ENCODE assay signal across 13 cellular contexts in genomic region chr10:23035569-23035968, GRCh38. TPM values are rescaled to one million over a fixed set of nuclear protein-coding genes. Genes with fewer than 3 reads are reported as not detected.
A peak's percentile ranks its signal among the peaks of the same experiment; 100 is the strongest.
DNase-seq lines count a peak whose midpoint lies in the region; ATAC-seq and TF ChIP-seq lines count a peak whose summit lies in the region.
"Had no signal": no experiment of that assay in that cellular context is flagged by ENCODE, and none has a peak within 500 bp of the region (broad histone marks: within the 10 kb centered on the region; RNA-seq: fewer than 3 reads in every experiment).

No MANE protein-coding gene starts in this region.

- no peak overlapping the region for H3K27ac Mint-ChIP-seq in HFFc6
- H3K27ac Mint-ChIP-seq: activated B cell treated with CpG ODN at 0.5 μM for 24 hours had no signal

- ATAC-seq in HG03521 (IDR thresholded peaks at IDR 0.05; ENCODE audit: unreplicated experiment) (no peak), HG03159 (IDR thresholded peaks at IDR 0.05; ENCODE audit: unreplicated experiment) (no peak), upper lobe of right lung (no peak)

- no peak overlapping the region for H3K4me3 ChIP-seq in astrocyte of the spinal cord (ENCODE audit: low read depth, low read length)
- no peak overlapping the region for H3K4me3 ChIP-seq in upper lobe of right lung

- no peak overlapping the region for H3K27ac ChIP-seq in upper lobe of right lung
- H3K27ac ChIP-seq: KMS-11 had no signal

- DNase-seq in DMS114 treated with DMSO at 0.1 percent for 48 hours (lab: John Stamatoyannopoulos, UW; ENCODE audit: unreplicated experiment) (peak; percentile 26), HFFc6 (no peak), astrocyte of the spinal cord (ENCODE audit: low read depth, low spot score) (no peak), kidney tubule cell (ENCODE audit: low spot score) (peak; percentile 18), T-helper 9 cell (no peak), upper lobe of right lung (no peak)
- DNase-seq: activated B cell treated with CpG ODN at 0.5 μM for 24 hours; activated gamma-delta T cell; occipital lobe; stimulated activated CD4-positive, alpha-beta T cell treated with anti-CD3 and anti-CD28 coated beads, Interleukin-4, amount 100 ng/mL, for 4 hours had no signal

- peak; percentile 36 for TF ChIP-seq CTCF in HFFc6 (IDR thresholded peaks at IDR 0.05)
- peak; percentile 36 for TF ChIP-seq CTCF in astrocyte of the spinal cord (IDR thresholded peaks at IDR 0.05; ENCODE audit: low read depth, low read length)
- TF ChIP-seq CTCF in upper lobe of right lung (IDR thresholded peaks at IDR 0.05), result no peak

- H3K27me3 Mint-ChIP-seq in HFFc6 (ENCODE audit: insufficient read depth), result peaks cover 5% of the 10 kb centered on the region

- no peaks in the 10 kb centered on the region for H3K4me1 ChIP-seq in upper lobe of right lung

- no peaks in the 10 kb centered on the region for H3K9me3 ChIP-seq in upper lobe of right lung

- H3K9me3 Mint-ChIP-seq in HFFc6, result no peaks in the 10 kb centered on the region

- intact Hi-C loops in upper lobe of right lung (cut with DNase I), result no loop called here

- H3K36me3 ChIP-seq in upper lobe of right lung, result no peaks in the 10 kb centered on the region

- in situ Hi-C loops in astrocyte of the spinal cord (cut with HindIII; ENCODE audit: low sequenced_read_pairs), result no loop called here

- H3K4me3 Mint-ChIP-seq in HFFc6, result no peak overlapping the region
- H3K4me3 Mint-ChIP-seq: activated B cell treated with CpG ODN at 0.5 μM for 24 hours had no signal

- peaks cover 8% of the 10 kb centered on the region for H3K27me3 ChIP-seq in upper lobe of right lung

- no peaks in the 10 kb centered on the region for H3K4me1 Mint-ChIP-seq in HFFc6 (ENCODE audit: low read depth)
- H3K4me1 Mint-ChIP-seq: activated B cell treated with CpG ODN at 0.5 μM for 24 hours had no signal

- H3K36me3 Mint-ChIP-seq in HFFc6 (ENCODE audit: low read depth), result no peaks in the 10 kb centered on the region

RNA-seq across cellular contexts. Expression of gene MSRB2, which starts 59.8 kb away (rescaled TPM):
- total RNA-seq in HFFc6 (2021; fragmentation: NEBNext Ultra II Directional; extraction: Animal tissue kit (Norgen Biotek cat#: 25700)), result 10 to 100 TPM; 23.5 to 31.2 (median 26.2) TPM
- 27.1 TPM for total RNA-seq in upper lobe of right lung

Comparison
In these comparisons a context has a peak if more than half of its experiments do, and no peak if none do; other contexts are left out.
1. DNase-seq: peak in DMS114 treated with DMSO at 0.1 percent for 48 hours (single experiment) and kidney tubule cell (single experiment); none in HFFc6 (single experiment), astrocyte of the spinal cord (single experiment), T-helper 9 cell (single experiment) and upper lobe of right lung (single experiment).